ENCODE assay signal across 10 cellular contexts in genomic region chr12:27012239-27012981, GRCh38. TPM values are rescaled to one million over a fixed set of nuclear protein-coding genes. Genes with fewer than 3 reads are reported as not detected.
DNase-seq lines count a peak whose midpoint lies in the region; ATAC-seq and TF ChIP-seq lines count a peak whose summit lies in the region.
"Had no signal": no experiment of that assay in that cellular context is flagged by ENCODE, and none has a peak within 500 bp of the region (broad histone marks: within the 10 kb centered on the region; RNA-seq: fewer than 3 reads in every experiment).

No MANE protein-coding gene starts in this region.

- H3K9me3 Mint-ChIP-seq in central memory CD8-positive, alpha-beta T cell: no peaks in the 10 kb centered on the region

- H3K27ac ChIP-seq in neural cell (ENCODE audit: low read length): no peak overlapping the region

- no peak for TF ChIP-seq EP300 in neural cell (conservative IDR thresholded peaks at IDR 0.05; ENCODE audit: poor library complexity, severe bottlenecking)

- H3K4me3 Mint-ChIP-seq in central memory CD8-positive, alpha-beta T cell: peak overlapping the region; percentile 31

- no peaks in the 10 kb centered on the region for H3K27me3 Mint-ChIP-seq in central memory CD8-positive, alpha-beta T cell

- H3K79me2 ChIP-seq in neural cell (replicated peaks; ENCODE audit: insufficient read depth, low read length): peaks cover 4% of the 10 kb centered on the region

- DNase-seq in NCI-H146 treated with DMSO at 0.1 percent for 48 hours (lab: John Stamatoyannopoulos, UW; ENCODE audit: unreplicated experiment): peak; percentile 76
- no peak for DNase-seq in central memory CD8-positive, alpha-beta T cell (ENCODE audit: low spot score in 2 of 2)
- no peak for DNase-seq in NCI-H1694 treated with DMSO at 0.1 percent for 48 hours (lab: John Stamatoyannopoulos, UW)
- DNase-seq: heart right ventricle, substantia nigra had no signal

- peaks cover 10% of the 10 kb centered on the region for H3K36me3 Mint-ChIP-seq in central memory CD8-positive, alpha-beta T cell (ENCODE audit: insufficient read depth)

- no peak overlapping the region for H3K4me2 ChIP-seq in neural cell (ENCODE audit: low read length)

- no peak for TF ChIP-seq RAD21 in neural cell (conservative IDR thresholded peaks at IDR 0.05)

- H3K4me1 Mint-ChIP-seq in central memory CD8-positive, alpha-beta T cell: peaks cover 59% of the 10 kb centered on the region

- no peak overlapping the region for H2AFZ ChIP-seq in neural cell (ENCODE audit: low read depth, low read length)

- TF ChIP-seq CTCF in neural cell (IDR thresholded peaks at IDR 0.05; ENCODE audit: poor library complexity, severe bottlenecking): no peak

- H3K9ac ChIP-seq in neural cell (ENCODE audit: low read length): no peak overlapping the region

- H3K9me3 ChIP-seq in neural cell (ENCODE audit: low read length): no peaks in the 10 kb centered on the region
- H3K9me3 ChIP-seq: heart right ventricle had no signal

- H3K4me3 ChIP-seq in GM08714 (ENCODE audit: low read length): peak overlapping the region; percentile 79
- peak overlapping the region; percentile 71 for H3K4me3 ChIP-seq in neural cell (ENCODE audit: low read length)

- H3K27ac Mint-ChIP-seq in central memory CD8-positive, alpha-beta T cell (ENCODE audit: low read depth): no peak overlapping the region

- no peaks in the 10 kb centered on the region for H3K9me2 ChIP-seq in neural cell (ENCODE audit: insufficient read depth, low read length)

- ATAC-seq in central memory CD8-positive, alpha-beta T cell (replicated peaks; ENCODE audit: extremely low read depth, poor library complexity, severe bottlenecking): no peak
- ATAC-seq in HG02938 (IDR thresholded peaks at IDR 0.05; ENCODE audit: unreplicated experiment) (no peak), HG03521 (IDR thresholded peaks at IDR 0.05; ENCODE audit: unreplicated experiment) (no peak), GM21447 (IDR thresholded peaks at IDR 0.05; ENCODE audit: unreplicated experiment) (no peak)
- ATAC-seq: heart right ventricle had no signal

- no peaks in the 10 kb centered on the region for H4K20me1 ChIP-seq in neural cell (ENCODE audit: insufficient read depth)

- H3K36me3 ChIP-seq in neural cell (ENCODE audit: insufficient read depth, low read length): no peaks in the 10 kb centered on the region

- H3K27me3 ChIP-seq in neural cell (ENCODE audit: insufficient read depth, low read depth, low read length): no peaks in the 10 kb centered on the region
- H3K27me3 ChIP-seq: heart right ventricle had no signal

- no peaks in the 10 kb centered on the region for H3F3A ChIP-seq in neural cell (ENCODE audit: insufficient read depth, low read length, poor library complexity, severe bottlenecking)

TF ChIP-seq in neural cell, 6 proteins besides CTCF, POLR2A, EP300 and RAD21:
- no peak for TF ChIP-seq MXI1 (conservative IDR thresholded peaks at IDR 0.05; ENCODE audit: poor library complexity, severe bottlenecking)

RNA-seq across cellular contexts. Expression of gene TM7SF3, which starts 1.8 kb away (rescaled TPM):
- 30.0 and 51.0 TPM in 2 replicates for polyA plus RNA-seq in neural cell
- 48.0 and 54.0 TPM in 2 replicates for polyA minus RNA-seq in neural cell

RNA-seq across cellular contexts. Expression of gene MED21, which starts 9.9 kb away (rescaled TPM):
- 62.6 and 72.2 TPM in 2 replicates for polyA plus RNA-seq in neural cell
- 127 and 136 TPM in 2 replicates for polyA minus RNA-seq in neural cell
